In genomic region chr6:165849539-165850430, GRCh38 we compare ENCODE assay signal across 13 cellular contexts.
DNase-seq lines count a peak whose midpoint lies in the region; ATAC-seq, FAIRE-seq and TF ChIP-seq lines count a peak whose summit lies in the region.
"Had no signal": no experiment of that assay in that cellular context is flagged by ENCODE, and none has a peak within 500 bp of the region (broad histone marks: within the 10 kb centered on the region; RNA-seq: fewer than 3 reads in every experiment).

No MANE protein-coding gene starts in this region.

- H2BK12ac ChIP-seq in mesenchymal stem cell (ENCODE audit: low read length in 2 of 2): no peak overlapping the region

- no peak overlapping the region for H3K4ac ChIP-seq in mesenchymal stem cell (ENCODE audit: low read depth in 1 of 2, low read length in 2 of 2)

- TF ChIP-seq CTCF in GM12878 (IDR thresholded peaks at IDR 0.05 in 2 of 3, conservative IDR thresholded peaks at IDR 0.05 in 1 of 3; ENCODE audit: control insufficient read depth in 2 of 3, extremely low read depth in 1 of 3, insufficient read depth in 1 of 3, low read depth in 3 of 3, low read length in 3 of 3): no peak
- TF ChIP-seq CTCF in CD14-positive monocyte (IDR thresholded peaks at IDR 0.05): no peak
- TF ChIP-seq CTCF in tibial nerve (IDR thresholded peaks at IDR 0.05): no peak

- H3K9ac ChIP-seq in GM12878 (ENCODE audit: control insufficient read depth, insufficient read depth, low read length): no peak overlapping the region
- peak overlapping the region; percentile 25 for H3K9ac ChIP-seq in mesenchymal stem cell (ENCODE audit: low read length)

- FAIRE-seq in GM12878 (lab: Jason Lieb, UNC): no peak
- FAIRE-seq: keratinocyte had no signal

- no peak overlapping the region for H3K23ac ChIP-seq in mesenchymal stem cell (ENCODE audit: low read length in 2 of 2)

- no peak overlapping the region for H2BK15ac ChIP-seq in mesenchymal stem cell (ENCODE audit: low read depth, poor library complexity, severe bottlenecking)

- BruUV-seq in GM12878 (replicated peaks; lab: Mats Ljungman, UMichigan): no TSS peak

- H3K4me3 ChIP-seq in H7 (ENCODE audit: insufficient read depth, low read depth, low read length): no peak overlapping the region
- H3K4me3 ChIP-seq in GM12878: no peak overlapping the region
- H3K4me3 ChIP-seq in mesenchymal stem cell (ENCODE audit: insufficient read depth in 1 of 2, low read depth in 1 of 2, low read length in 2 of 2): peak overlapping the region in 1 of 2 experiments; percentile 51
- H3K4me3 ChIP-seq in tibial nerve: no peak overlapping the region
- H3K4me3 ChIP-seq: body of pancreas had no signal

- intact Hi-C loops in GM12878 (cut with micrococcal nuclease; ENCODE audit: unreplicated experiment): loop anchor here (1.0 kb wide), 2 partner anchors 120 to 409 kb away; no protein-coding TSS in a partner anchor
- intact Hi-C loops in CD14-positive monocyte (cut with micrococcal nuclease): no loop called here

- peaks cover 35 to 73% (median 49%) of the 10 kb centered on the region in 3 donors for H3K27me3 Mint-ChIP-seq in CD14-positive monocyte (ENCODE audit: low read depth in 3 of 3)

- TF ChIP-seq EP300 in GM12878 (IDR thresholded peaks at IDR 0.05; ENCODE audit: borderline replicate concordance in 1 of 2, control insufficient read depth in 1 of 2, low read depth in 2 of 2, low read length in 2 of 2) (no peak), tibial nerve (IDR thresholded peaks at IDR 0.05) (no peak)

- SMC1A ChIA-PET in GM12878 (lab: Charles Lee; ENCODE audit: uncharacterized antibody, unreplicated experiment): interaction anchor here (0.9 to 3.8 kb wide), 8 partner anchors 8 to 415 kb away, joined by 3 to 29 read pairs (median 4); no protein-coding TSS in a partner anchor

- H3K4me1 Mint-ChIP-seq in CD14-positive monocyte: no peaks in the 10 kb centered on the region

- H2AFZ ChIP-seq in GM12878 (ENCODE audit: control insufficient read depth, low read depth, low read length) (no peak overlapping the region), mesenchymal stem cell (ENCODE audit: low read depth, low read length) (no peak overlapping the region)

- H3K36me3 Mint-ChIP-seq in CD14-positive monocyte: no peaks in the 10 kb centered on the region

- CTCF ChIA-PET in GM12878 (lab: Yijun Ruan, JAX): interaction anchor here (0.6 to 4.8 kb wide), 13 partner anchors 9 to 500 kb away, joined by 3 to 108 read pairs (median 4); no protein-coding TSS in a partner anchor

- no peak overlapping the region for H3K4me2 ChIP-seq in GM12878 (ENCODE audit: control insufficient read depth, insufficient read depth)
- H3K4me2 ChIP-seq in mesenchymal stem cell (ENCODE audit: low read length, poor library complexity, severe bottlenecking): no peak overlapping the region

- no peak overlapping the region for H2AK5ac ChIP-seq in mesenchymal stem cell (ENCODE audit: low read length, severe bottlenecking)

- in situ Hi-C loops in GM12878 (cut with MboI): loop anchor here (5.0 kb wide), 2 partner anchors 117 to 412 kb away; no protein-coding TSS in a partner anchor

- H3K36me3 ChIP-seq in H7 (replicated peaks; ENCODE audit: control insufficient read depth, insufficient read depth, low read length): no peaks in the 10 kb centered on the region
- H3K36me3 ChIP-seq in GM12878 (ENCODE audit: control insufficient read depth in 2 of 2, insufficient read depth in 2 of 2, low read length in 1 of 2): no peaks in the 10 kb centered on the region
- no peaks in the 10 kb centered on the region for H3K36me3 ChIP-seq in mesenchymal stem cell (ENCODE audit: control insufficient read depth in 1 of 2, insufficient read depth in 2 of 2, low read depth in 1 of 2, low read length in 2 of 2)
- no peaks in the 10 kb centered on the region for H3K36me3 ChIP-seq in tibial nerve

- no peaks in the 10 kb centered on the region for H3K79me1 ChIP-seq in mesenchymal stem cell (replicated peaks; ENCODE audit: low read length, poor library complexity, severe bottlenecking)

- no peaks in the 10 kb centered on the region for H3K79me2 ChIP-seq in GM12878 (ENCODE audit: control insufficient read depth, insufficient read depth, low read length)

- ATAC-seq in GM12878: peak; percentile 64
- no peak for ATAC-seq in HG03565 (IDR thresholded peaks at IDR 0.05; ENCODE audit: unreplicated experiment)

- DNase-seq in CD1c-positive myeloid dendritic cell (ENCODE audit: extremely low spot score) (peak; percentile 39), H7 (peak; percentile 69), GM12878 (ENCODE audit: low read depth, low spot score) (no peak), mesenchymal stem cell (no peak), NCI-H2227 (lab: John Stamatoyannopoulos, UW; ENCODE audit: unreplicated experiment) (no peak), CD14-positive monocyte (ENCODE audit: low spot score) (no peak), tibial nerve (ENCODE audit: low spot score in 2 of 2) (no peak)
- DNase-seq: NCI-H2227 treated with DMSO at 0.1 percent for 48 hours had no signal

- peak overlapping the region in 1 of 2 donors; percentile 17 for H3K4me3 Mint-ChIP-seq in CD14-positive monocyte

- H4K20me1 ChIP-seq in GM12878 (ENCODE audit: control insufficient read depth, insufficient read depth): no peaks in the 10 kb centered on the region

- no peak overlapping the region for H4K8ac ChIP-seq in mesenchymal stem cell (ENCODE audit: low read length)

- H4K91ac ChIP-seq in mesenchymal stem cell (ENCODE audit: low read length): no peak overlapping the region

- H3K27ac ChIP-seq in GM12878 (ENCODE audit: control insufficient read depth, insufficient read depth) (no peak overlapping the region), mesenchymal stem cell (ENCODE audit: low read length, poor library complexity, severe bottlenecking) (no peak overlapping the region), tibial nerve (no peak overlapping the region)
- H3K27ac ChIP-seq: body of pancreas, epithelial cell of prostate, RWPE1 had no signal

- POLR2A ChIA-PET in GM12878 (lab: Charles Lee): no interaction called here

- no peak overlapping the region for H2BK120ac ChIP-seq in mesenchymal stem cell (ENCODE audit: low read depth, low read length)

- TF ChIP-seq POLR2A in GM12878 (IDR thresholded peaks at IDR 0.05; ENCODE audit: low read depth, low read length) (no peak), tibial nerve (IDR thresholded peaks at IDR 0.05) (no peak)

- no peak overlapping the region for H3K18ac ChIP-seq in mesenchymal stem cell (ENCODE audit: low read depth in 1 of 2, low read length in 2 of 2)

- TF ChIP-seq RAD21 in GM12878 (IDR thresholded peaks at IDR 0.05; ENCODE audit: insufficient read depth, low read depth, low read length): no peak

- no peak overlapping the region for H3K14ac ChIP-seq in mesenchymal stem cell (ENCODE audit: low read length in 2 of 2)

- 22% methylated on average over 27 of the region's 27 CpGs for WGBS in GM12878 (ENCODE audit: insufficient coverage, insufficient replicate concordance, low lambda C conversion rate, missing lambda C conversion rate)
- WGBS in mesenchymal stem cell: 73% methylated on average over 27 of the region's 27 CpGs
- 55 to 58% methylated on average over 27 of the region's 27 CpGs for WGBS in tibial nerve, 2 donors

- H3K4me1 ChIP-seq in GM12878 (ENCODE audit: control insufficient read depth, insufficient read depth, low read length) (no peaks in the 10 kb centered on the region), mesenchymal stem cell (ENCODE audit: control insufficient read depth, insufficient read depth, low read depth, low read length) (peaks cover 10% of the 10 kb centered on the region), tibial nerve (peaks cover 0 to 18% (median 0%) of the 10 kb centered on the region in 4 donors)

- no peak overlapping the region for H2BK5ac ChIP-seq in mesenchymal stem cell (ENCODE audit: low read depth, low read length, poor library complexity, severe bottlenecking)

- no peak overlapping the region for H3K27ac Mint-ChIP-seq in CD14-positive monocyte

- H3K9me3 Mint-ChIP-seq in CD14-positive monocyte: peaks cover 0 to 6% (median 0%) of the 10 kb centered on the region in 7 donors

- no peaks in the 10 kb centered on the region for H3K9me3 ChIP-seq in GM12878 (replicated peaks; ENCODE audit: control insufficient read depth, insufficient read depth, low read length)
- H3K9me3 ChIP-seq in mesenchymal stem cell (ENCODE audit: control insufficient read depth, low read length): no peaks in the 10 kb centered on the region
- no peaks in the 10 kb centered on the region for H3K9me3 ChIP-seq in tibial nerve
- H3K9me3 ChIP-seq: body of pancreas had no signal

- peaks cover 25% of the 10 kb centered on the region; the same call in 1 of the 2 replicates for H3K27me3 ChIP-seq in H7 (ENCODE audit: control insufficient read depth, insufficient read depth, low read length)
- H3K27me3 ChIP-seq in GM12878 (replicated peaks in 1 of 2; ENCODE audit: control insufficient read depth in 2 of 2, insufficient read depth in 2 of 2, low read length in 1 of 2): peaks cover 0 to 5% of the 10 kb centered on the region in 2 experiments; a peak in 2 of 4 replicates
- H3K27me3 ChIP-seq in mesenchymal stem cell (ENCODE audit: control insufficient read depth in 1 of 2, insufficient read depth in 1 of 2, low read length in 2 of 2): peaks cover 21 to 84% of the 10 kb centered on the region in 2 experiments
- H3K27me3 ChIP-seq in tibial nerve: peaks cover 0 to 27% of the 10 kb centered on the region in 2 donors

- RAD21 ChIA-PET in GM12878 (lab: Charles Lee; ENCODE audit: unreplicated experiment): interaction anchor here (0.7 to 2.0 kb wide), 6 partner anchors 121 to 413 kb away, joined by 3 to 28 read pairs (median 4); no protein-coding TSS in a partner anchor

TF ChIP-seq in GM12878, 131 proteins besides CTCF, POLR2A, EP300 and RAD21:
- no peak for TF ChIP-seq YY1 (IDR thresholded peaks at IDR 0.05; ENCODE audit: low read depth, low read length)
- TF ChIP-seq ZSCAN29 (IDR thresholded peaks at IDR 0.05): no peak
- TF ChIP-seq JUNB (IDR thresholded peaks at IDR 0.05): no peak
- TF ChIP-seq EGR1 (IDR thresholded peaks at IDR 0.05; ENCODE audit: borderline replicate concordance in 1 of 2, low read depth in 2 of 2, low read length in 2 of 2): no peak
- no peak for TF ChIP-seq USF1 (IDR thresholded peaks at IDR 0.05; ENCODE audit: borderline replicate concordance, extremely low read length, insufficient read depth, low read depth, low read length)
- TF ChIP-seq PAX8 (IDR thresholded peaks at IDR 0.05): no peak
- no peak for TF ChIP-seq CBX5 (IDR thresholded peaks at IDR 0.05; ENCODE audit: low read depth)
- TF ChIP-seq ETV6 (conservative IDR thresholded peaks at IDR 0.05 in 1 of 2, IDR thresholded peaks at IDR 0.05 in 1 of 2; ENCODE audit: borderline replicate concordance in 1 of 2, low read depth in 1 of 2): no peak
- TF ChIP-seq BHLHE40 (IDR thresholded peaks at IDR 0.05; ENCODE audit: borderline replicate concordance in 1 of 2, low read depth in 2 of 2, low read length in 1 of 2): no peak
TF ChIP-seq in GM12878: peak in this region for 0.

Comparison
In these comparisons a context has a peak if more than half of its experiments do, and no peak if none do; other contexts are left out.
1. DNase-seq: peak in CD1c-positive myeloid dendritic cell (single experiment) and H7 (single experiment); none in GM12878 (single experiment), mesenchymal stem cell (single experiment), NCI-H2227 (single experiment), CD14-positive monocyte (single experiment) and tibial nerve (0 of 2).